1 cellular context compared by ENCODE assay signal in the genomic region with DNA sequence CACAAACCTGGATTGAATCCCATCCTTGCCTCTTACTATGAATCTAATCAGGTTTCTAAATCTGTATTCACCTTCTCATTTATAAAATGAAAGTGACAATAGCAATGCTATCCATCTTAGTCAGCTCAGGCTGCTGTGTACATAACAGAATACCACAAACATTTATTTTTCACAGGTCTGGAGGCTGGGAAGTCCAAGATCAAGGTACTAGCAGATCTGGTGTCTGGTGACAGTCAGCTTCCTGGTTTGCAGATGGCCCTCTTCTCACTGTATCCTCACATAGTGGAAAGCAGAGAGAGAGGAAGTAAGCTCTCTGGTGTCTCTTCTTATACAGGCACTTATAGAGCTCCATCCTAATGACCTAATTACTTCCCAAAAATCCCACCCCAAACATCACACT.
TF ChIP-seq lines count a peak whose summit lies in the region.

No MANE protein-coding gene starts in this region.

TF ChIP-seq in GM12878, 131 proteins besides CTCF, POLR2A, EP300 and RAD21 (continued from another document and continues in another):
- TF ChIP-seq, protein P1, sequence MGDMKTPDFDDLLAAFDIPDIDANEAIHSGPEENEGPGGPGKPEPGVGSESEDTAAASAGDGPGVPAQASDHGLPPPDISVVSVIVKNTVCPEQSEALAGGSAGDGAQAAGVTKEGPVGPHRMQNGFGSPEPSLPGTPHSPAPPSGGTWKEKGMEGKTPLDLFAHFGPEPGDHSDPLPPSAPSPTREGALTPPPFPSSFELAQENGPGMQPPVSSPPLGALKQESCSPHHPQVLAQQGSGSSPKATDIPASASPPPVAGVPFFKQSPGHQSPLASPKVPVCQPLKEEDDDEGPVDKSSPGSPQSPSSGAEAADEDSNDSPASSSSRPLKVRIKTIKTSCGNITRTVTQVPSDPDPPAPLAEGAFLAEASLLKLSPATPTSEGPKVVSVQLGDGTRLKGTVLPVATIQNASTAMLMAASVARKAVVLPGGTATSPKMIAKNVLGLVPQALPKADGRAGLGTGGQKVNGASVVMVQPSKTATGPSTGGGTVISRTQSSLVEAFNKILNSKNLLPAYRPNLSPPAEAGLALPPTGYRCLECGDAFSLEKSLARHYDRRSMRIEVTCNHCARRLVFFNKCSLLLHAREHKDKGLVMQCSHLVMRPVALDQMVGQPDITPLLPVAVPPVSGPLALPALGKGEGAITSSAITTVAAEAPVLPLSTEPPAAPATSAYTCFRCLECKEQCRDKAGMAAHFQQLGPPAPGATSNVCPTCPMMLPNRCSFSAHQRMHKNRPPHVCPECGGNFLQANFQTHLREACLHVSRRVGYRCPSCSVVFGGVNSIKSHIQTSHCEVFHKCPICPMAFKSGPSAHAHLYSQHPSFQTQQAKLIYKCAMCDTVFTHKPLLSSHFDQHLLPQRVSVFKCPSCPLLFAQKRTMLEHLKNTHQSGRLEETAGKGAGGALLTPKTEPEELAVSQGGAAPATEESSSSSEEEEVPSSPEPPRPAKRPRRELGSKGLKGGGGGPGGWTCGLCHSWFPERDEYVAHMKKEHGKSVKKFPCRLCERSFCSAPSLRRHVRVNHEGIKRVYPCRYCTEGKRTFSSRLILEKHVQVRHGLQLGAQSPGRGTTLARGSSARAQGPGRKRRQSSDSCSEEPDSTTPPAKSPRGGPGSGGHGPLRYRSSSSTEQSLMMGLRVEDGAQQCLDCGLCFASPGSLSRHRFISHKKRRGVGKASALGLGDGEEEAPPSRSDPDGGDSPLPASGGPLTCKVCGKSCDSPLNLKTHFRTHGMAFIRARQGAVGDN (IDR thresholded peaks at IDR 0.05), result no peak
- TF ChIP-seq, protein P2, sequence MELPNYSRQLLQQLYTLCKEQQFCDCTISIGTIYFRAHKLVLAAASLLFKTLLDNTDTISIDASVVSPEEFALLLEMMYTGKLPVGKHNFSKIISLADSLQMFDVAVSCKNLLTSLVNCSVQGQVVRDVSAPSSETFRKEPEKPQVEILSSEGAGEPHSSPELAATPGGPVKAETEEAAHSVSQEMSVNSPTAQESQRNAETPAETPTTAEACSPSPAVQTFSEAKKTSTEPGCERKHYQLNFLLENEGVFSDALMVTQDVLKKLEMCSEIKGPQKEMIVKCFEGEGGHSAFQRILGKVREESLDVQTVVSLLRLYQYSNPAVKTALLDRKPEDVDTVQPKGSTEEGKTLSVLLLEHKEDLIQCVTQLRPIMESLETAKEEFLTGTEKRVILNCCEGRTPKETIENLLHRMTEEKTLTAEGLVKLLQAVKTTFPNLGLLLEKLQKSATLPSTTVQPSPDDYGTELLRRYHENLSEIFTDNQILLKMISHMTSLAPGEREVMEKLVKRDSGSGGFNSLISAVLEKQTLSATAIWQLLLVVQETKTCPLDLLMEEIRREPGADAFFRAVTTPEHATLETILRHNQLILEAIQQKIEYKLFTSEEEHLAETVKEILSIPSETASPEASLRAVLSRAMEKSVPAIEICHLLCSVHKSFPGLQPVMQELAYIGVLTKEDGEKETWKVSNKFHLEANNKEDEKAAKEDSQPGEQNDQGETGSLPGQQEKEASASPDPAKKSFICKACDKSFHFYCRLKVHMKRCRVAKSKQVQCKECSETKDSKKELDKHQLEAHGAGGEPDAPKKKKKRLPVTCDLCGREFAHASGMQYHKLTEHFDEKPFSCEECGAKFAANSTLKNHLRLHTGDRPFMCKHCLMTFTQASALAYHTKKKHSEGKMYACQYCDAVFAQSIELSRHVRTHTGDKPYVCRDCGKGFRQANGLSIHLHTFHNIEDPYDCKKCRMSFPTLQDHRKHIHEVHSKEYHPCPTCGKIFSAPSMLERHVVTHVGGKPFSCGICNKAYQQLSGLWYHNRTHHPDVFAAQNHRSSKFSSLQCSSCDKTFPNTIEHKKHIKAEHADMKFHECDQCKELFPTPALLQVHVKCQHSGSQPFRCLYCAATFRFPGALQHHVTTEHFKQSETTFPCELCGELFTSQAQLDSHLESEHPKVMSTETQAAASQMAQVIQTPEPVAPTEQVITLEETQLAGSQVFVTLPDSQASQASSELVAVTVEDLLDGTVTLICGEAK (IDR thresholded peaks at IDR 0.05; ENCODE audit: borderline replicate concordance), result no peak
- TF ChIP-seq SP1 (IDR thresholded peaks at IDR 0.05; ENCODE audit: low read depth, low read length), result no peak
- no peak for TF ChIP-seq ZNF207 (IDR thresholded peaks at IDR 0.05; ENCODE audit: borderline replicate concordance)
- TF ChIP-seq STAT3 (IDR thresholded peaks at IDR 0.05; ENCODE audit: low read depth, low read length), result no peak
- TF ChIP-seq, protein P3, sequence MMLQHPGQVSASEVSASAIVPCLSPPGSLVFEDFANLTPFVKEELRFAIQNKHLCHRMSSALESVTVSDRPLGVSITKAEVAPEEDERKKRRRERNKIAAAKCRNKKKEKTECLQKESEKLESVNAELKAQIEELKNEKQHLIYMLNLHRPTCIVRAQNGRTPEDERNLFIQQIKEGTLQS (IDR thresholded peaks at IDR 0.05; ENCODE audit: borderline replicate concordance, extremely low read depth, low read depth, low read length), result no peak
- TF ChIP-seq MXI1 (IDR thresholded peaks at IDR 0.05; ENCODE audit: low read depth, low read length), result no peak
- TF ChIP-seq NFIC (IDR thresholded peaks at IDR 0.05; ENCODE audit: low read depth, low read length), result peak; percentile 41; the same call in 1 of the 2 replicates
- TF ChIP-seq GABPA (IDR thresholded peaks at IDR 0.05; ENCODE audit: low read depth), result no peak
- TF ChIP-seq FOXK2 (IDR thresholded peaks at IDR 0.05), result no peak
- TF ChIP-seq EGR1 (IDR thresholded peaks at IDR 0.05; ENCODE audit: borderline replicate concordance in 1 of 2, low read depth in 2 of 2, low read length in 2 of 2), result no peak
- TF ChIP-seq ESRRA (IDR thresholded peaks at IDR 0.05; ENCODE audit: low read length), result no peak
- no peak for TF ChIP-seq NR2C1 (IDR thresholded peaks at IDR 0.05)
- 0 out of 2 replicates have a peak, but pooled peaks have one; percentile 25 for TF ChIP-seq YY1 (IDR thresholded peaks at IDR 0.05; ENCODE audit: low read depth, low read length)
- TF ChIP-seq, protein P4, sequence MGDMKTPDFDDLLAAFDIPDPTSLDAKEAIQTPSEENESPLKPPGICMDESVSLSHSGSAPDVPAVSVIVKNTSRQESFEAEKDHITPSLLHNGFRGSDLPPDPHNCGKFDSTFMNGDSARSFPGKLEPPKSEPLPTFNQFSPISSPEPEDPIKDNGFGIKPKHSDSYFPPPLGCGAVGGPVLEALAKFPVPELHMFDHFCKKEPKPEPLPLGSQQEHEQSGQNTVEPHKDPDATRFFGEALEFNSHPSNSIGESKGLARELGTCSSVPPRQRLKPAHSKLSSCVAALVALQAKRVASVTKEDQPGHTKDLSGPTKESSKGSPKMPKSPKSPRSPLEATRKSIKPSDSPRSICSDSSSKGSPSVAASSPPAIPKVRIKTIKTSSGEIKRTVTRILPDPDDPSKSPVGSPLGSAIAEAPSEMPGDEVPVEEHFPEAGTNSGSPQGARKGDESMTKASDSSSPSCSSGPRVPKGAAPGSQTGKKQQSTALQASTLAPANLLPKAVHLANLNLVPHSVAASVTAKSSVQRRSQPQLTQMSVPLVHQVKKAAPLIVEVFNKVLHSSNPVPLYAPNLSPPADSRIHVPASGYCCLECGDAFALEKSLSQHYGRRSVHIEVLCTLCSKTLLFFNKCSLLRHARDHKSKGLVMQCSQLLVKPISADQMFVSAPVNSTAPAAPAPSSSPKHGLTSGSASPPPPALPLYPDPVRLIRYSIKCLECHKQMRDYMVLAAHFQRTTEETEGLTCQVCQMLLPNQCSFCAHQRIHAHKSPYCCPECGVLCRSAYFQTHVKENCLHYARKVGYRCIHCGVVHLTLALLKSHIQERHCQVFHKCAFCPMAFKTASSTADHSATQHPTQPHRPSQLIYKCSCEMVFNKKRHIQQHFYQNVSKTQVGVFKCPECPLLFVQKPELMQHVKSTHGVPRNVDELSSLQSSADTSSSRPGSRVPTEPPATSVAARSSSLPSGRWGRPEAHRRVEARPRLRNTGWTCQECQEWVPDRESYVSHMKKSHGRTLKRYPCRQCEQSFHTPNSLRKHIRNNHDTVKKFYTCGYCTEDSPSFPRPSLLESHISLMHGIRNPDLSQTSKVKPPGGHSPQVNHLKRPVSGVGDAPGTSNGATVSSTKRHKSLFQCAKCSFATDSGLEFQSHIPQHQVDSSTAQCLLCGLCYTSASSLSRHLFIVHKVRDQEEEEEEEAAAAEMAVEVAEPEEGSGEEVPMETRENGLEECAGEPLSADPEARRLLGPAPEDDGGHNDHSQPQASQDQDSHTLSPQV (IDR thresholded peaks at IDR 0.05), result no peak
- TF ChIP-seq ZZZ3 (IDR thresholded peaks at IDR 0.05; ENCODE audit: control insufficient read depth, insufficient read length, low read depth), result no peak
- no peak for TF ChIP-seq BACH1 (IDR thresholded peaks at IDR 0.05; ENCODE audit: borderline replicate concordance)
- no peak for TF ChIP-seq SUZ12 (IDR thresholded peaks at IDR 0.05; ENCODE audit: unreplicated experiment)
- no peak for TF ChIP-seq IRF4 (IDR thresholded peaks at IDR 0.05; ENCODE audit: low read depth, low read length)
- TF ChIP-seq JUND (IDR thresholded peaks at IDR 0.05; ENCODE audit: low read depth, low read length), result no peak
- TF ChIP-seq SPI1 (IDR thresholded peaks at IDR 0.05; ENCODE audit: borderline replicate concordance, insufficient read depth, low read depth, low read length), result peak; percentile 47; the same call in 1 of the 2 replicates
- TF ChIP-seq, protein P5, sequence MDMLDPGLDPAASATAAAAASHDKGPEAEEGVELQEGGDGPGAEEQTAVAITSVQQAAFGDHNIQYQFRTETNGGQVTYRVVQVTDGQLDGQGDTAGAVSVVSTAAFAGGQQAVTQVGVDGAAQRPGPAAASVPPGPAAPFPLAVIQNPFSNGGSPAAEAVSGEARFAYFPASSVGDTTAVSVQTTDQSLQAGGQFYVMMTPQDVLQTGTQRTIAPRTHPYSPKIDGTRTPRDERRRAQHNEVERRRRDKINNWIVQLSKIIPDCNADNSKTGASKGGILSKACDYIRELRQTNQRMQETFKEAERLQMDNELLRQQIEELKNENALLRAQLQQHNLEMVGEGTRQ (IDR thresholded peaks at IDR 0.05; ENCODE audit: borderline replicate concordance, low read depth, low read length), result no peak
- TF ChIP-seq, protein P6, sequence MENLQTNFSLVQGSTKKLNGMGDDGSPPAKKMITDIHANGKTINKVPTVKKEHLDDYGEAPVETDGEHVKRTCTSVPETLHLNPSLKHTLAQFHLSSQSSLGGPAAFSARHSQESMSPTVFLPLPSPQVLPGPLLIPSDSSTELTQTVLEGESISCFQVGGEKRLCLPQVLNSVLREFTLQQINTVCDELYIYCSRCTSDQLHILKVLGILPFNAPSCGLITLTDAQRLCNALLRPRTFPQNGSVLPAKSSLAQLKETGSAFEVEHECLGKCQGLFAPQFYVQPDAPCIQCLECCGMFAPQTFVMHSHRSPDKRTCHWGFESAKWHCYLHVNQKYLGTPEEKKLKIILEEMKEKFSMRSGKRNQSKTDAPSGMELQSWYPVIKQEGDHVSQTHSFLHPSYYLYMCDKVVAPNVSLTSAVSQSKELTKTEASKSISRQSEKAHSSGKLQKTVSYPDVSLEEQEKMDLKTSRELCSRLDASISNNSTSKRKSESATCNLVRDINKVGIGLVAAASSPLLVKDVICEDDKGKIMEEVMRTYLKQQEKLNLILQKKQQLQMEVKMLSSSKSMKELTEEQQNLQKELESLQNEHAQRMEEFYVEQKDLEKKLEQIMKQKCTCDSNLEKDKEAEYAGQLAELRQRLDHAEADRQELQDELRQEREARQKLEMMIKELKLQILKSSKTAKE (IDR thresholded peaks at IDR 0.05; ENCODE audit: low read depth, poor library complexity, severe bottlenecking), result no peak
- TF ChIP-seq POU2F2 (IDR thresholded peaks at IDR 0.05; ENCODE audit: borderline replicate concordance, low read depth, low read length), result 0 out of 3 replicates have a peak, but pooled peaks have one; percentile 27
- TF ChIP-seq, protein P7, sequence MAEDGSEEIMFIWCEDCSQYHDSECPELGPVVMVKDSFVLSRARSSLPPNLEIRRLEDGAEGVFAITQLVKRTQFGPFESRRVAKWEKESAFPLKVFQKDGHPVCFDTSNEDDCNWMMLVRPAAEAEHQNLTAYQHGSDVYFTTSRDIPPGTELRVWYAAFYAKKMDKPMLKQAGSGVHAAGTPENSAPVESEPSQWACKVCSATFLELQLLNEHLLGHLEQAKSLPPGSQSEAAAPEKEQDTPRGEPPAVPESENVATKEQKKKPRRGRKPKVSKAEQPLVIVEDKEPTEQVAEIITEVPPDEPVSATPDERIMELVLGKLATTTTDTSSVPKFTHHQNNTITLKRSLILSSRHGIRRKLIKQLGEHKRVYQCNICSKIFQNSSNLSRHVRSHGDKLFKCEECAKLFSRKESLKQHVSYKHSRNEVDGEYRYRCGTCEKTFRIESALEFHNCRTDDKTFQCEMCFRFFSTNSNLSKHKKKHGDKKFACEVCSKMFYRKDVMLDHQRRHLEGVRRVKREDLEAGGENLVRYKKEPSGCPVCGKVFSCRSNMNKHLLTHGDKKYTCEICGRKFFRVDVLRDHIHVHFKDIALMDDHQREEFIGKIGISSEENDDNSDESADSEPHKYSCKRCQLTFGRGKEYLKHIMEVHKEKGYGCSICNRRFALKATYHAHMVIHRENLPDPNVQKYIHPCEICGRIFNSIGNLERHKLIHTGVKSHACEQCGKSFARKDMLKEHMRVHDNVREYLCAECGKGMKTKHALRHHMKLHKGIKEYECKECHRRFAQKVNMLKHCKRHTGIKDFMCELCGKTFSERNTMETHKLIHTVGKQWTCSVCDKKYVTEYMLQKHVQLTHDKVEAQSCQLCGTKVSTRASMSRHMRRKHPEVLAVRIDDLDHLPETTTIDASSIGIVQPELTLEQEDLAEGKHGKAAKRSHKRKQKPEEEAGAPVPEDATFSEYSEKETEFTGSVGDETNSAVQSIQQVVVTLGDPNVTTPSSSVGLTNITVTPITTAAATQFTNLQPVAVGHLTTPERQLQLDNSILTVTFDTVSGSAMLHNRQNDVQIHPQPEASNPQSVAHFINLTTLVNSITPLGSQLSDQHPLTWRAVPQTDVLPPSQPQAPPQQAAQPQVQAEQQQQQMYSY (CRISPR knock-in tag; IDR thresholded peaks at IDR 0.05), result no peak
- no peak for TF ChIP-seq RFX5 (IDR thresholded peaks at IDR 0.05; ENCODE audit: low read depth, low read length)
- TF ChIP-seq, protein P8, sequence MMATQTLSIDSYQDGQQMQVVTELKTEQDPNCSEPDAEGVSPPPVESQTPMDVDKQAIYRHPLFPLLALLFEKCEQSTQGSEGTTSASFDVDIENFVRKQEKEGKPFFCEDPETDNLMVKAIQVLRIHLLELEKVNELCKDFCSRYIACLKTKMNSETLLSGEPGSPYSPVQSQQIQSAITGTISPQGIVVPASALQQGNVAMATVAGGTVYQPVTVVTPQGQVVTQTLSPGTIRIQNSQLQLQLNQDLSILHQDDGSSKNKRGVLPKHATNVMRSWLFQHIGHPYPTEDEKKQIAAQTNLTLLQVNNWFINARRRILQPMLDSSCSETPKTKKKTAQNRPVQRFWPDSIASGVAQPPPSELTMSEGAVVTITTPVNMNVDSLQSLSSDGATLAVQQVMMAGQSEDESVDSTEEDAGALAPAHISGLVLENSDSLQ (IDR thresholded peaks at IDR 0.05), result peak; percentile 90
- TF ChIP-seq LARP7 (IDR thresholded peaks at IDR 0.05), result no peak
- TF ChIP-seq BRCA1 (IDR thresholded peaks at IDR 0.05; ENCODE audit: low read depth, low read length), result no peak
- 0 out of 2 replicates have a peak, but pooled peaks have one; percentile 36 for TF ChIP-seq FOXM1 (IDR thresholded peaks at IDR 0.05; ENCODE audit: low read depth, low read length)
- TF ChIP-seq RB1 (IDR thresholded peaks at IDR 0.05; ENCODE audit: borderline replicate concordance), result no peak
- TF ChIP-seq, protein P9, sequence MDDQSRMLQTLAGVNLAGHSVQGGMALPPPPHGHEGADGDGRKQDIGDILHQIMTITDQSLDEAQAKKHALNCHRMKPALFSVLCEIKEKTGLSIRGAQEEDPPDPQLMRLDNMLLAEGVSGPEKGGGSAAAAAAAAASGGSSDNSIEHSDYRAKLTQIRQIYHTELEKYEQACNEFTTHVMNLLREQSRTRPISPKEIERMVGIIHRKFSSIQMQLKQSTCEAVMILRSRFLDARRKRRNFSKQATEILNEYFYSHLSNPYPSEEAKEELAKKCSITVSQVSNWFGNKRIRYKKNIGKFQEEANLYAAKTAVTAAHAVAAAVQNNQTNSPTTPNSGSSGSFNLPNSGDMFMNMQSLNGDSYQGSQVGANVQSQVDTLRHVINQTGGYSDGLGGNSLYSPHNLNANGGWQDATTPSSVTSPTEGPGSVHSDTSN (IDR thresholded peaks at IDR 0.05; ENCODE audit: insufficient replicate concordance, low read depth, low read length), result peak; percentile 82
